Comparison of ENCODE assay signal across 1 cellular context in genomic region chr4:41524446-41524845, GRCh38.
TF ChIP-seq lines count a peak whose summit lies in the region.

No MANE protein-coding gene starts in this region.

TF ChIP-seq in endothelial cell of umbilical vein, 7 proteins besides CTCF, POLR2A, EP300 and RAD21:
- TF ChIP-seq GATA2 (IDR thresholded peaks at IDR 0.05; ENCODE audit: insufficient read depth, insufficient read length, low read depth, low read length): no peak
